In the genomic region with DNA sequence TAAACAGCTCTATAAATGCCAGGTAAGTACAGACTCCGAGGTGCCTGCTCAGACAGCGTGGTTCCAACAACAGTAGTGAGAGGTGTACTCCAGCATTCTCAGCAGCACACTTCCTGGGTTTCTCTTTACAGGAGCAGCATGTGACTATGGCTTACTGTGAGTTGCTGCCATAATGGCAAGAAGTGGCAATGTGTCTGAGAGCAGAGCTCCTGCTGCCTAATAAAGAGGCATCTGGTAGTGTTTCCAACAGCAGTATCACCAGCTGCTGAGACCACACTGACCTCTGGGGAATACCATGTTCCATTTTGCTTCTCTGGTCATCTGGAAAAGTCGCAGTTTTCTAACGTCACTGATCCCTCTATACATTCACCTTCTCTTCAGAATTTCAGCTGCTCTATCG, we compare ENCODE assay signal across 10 cellular contexts.
DNase-seq lines count a peak whose midpoint lies in the region; ATAC-seq and TF ChIP-seq lines count a peak whose summit lies in the region.
"Had no signal": no experiment of that assay in that cellular context is flagged by ENCODE, and none has a peak within 500 bp of the region (broad histone marks: within the 10 kb centered on the region; RNA-seq: fewer than 3 reads in every experiment).

No MANE protein-coding gene starts in this region.

- peak; percentile 78 for ATAC-seq in GM21360 (IDR thresholded peaks at IDR 0.05; ENCODE audit: unreplicated experiment)

- CTCF ChIA-PET in RWPE1 (lab: Yijun Ruan, JAX) = no interaction called here

- H3K27ac ChIP-seq in RWPE1 = no peak overlapping the region
- H3K27ac ChIP-seq: parathyroid adenoma had no signal

- TF ChIP-seq CTCF in RWPE1 (conservative IDR thresholded peaks at IDR 0.05; ENCODE audit: low read depth) = no peak

- POLR2A ChIA-PET in RWPE1 (lab: Yijun Ruan, JAX; ENCODE audit: low non-redundant PET) = no interaction called here

- DNase-seq in A172 (ENCODE audit: low spot score) = peak; percentile 20
- DNase-seq in NCI-H1436 treated with DMSO at 0.1 percent for 48 hours (lab: John Stamatoyannopoulos, UW) = peak; percentile 6
- peak; percentile 67 for DNase-seq in SHP77 treated with DMSO at 0.1 percent for 48 hours (lab: John Stamatoyannopoulos, UW)
- DNase-seq in activated CD8-positive, alpha-beta memory T cell treated with anti-CD3 and anti-CD28 coated beads, Interleukin-2, amount 50 U/mL, for 48 hours = no peak
- DNase-seq in SW 1271 (lab: John Stamatoyannopoulos, UW) = no peak
- DNase-seq in RWPE1 (ENCODE audit: low spot score) = no peak
- DNase-seq in NCI-H226 = no peak
- DNase-seq: activated naive CD8-positive, alpha-beta T cell treated with anti-CD3 and anti-CD28 coated beads for 36 hours had no signal

Comparison
In these comparisons a context has a peak if more than half of its experiments do, and no peak if none do; other contexts are left out.
1. DNase-seq: peak in A172 (single experiment), NCI-H1436 treated with DMSO at 0.1 percent for 48 hours (single experiment) and SHP77 treated with DMSO at 0.1 percent for 48 hours (single experiment); none in activated CD8-positive, alpha-beta memory T cell treated with anti-CD3 and anti-CD28 coated beads, Interleukin-2, amount 50 U/mL, for 48 hours (single experiment), SW 1271 (0 of 2), RWPE1 (single experiment) and NCI-H226 (single experiment).